In genomic region chr1:153583514-153583913, GRCh38 we compare ENCODE assay signal across 4 cellular contexts. TPM values are rescaled to one million over a fixed set of nuclear protein-coding genes. Genes with fewer than 3 reads are reported as not detected.
"Had no signal": no experiment of that assay in that cellular context is flagged by ENCODE, and none has a peak within 500 bp of the region (broad histone marks: within the 10 kb centered on the region; RNA-seq: fewer than 3 reads in every experiment).

No MANE protein-coding gene starts in this region.

RNA-seq across cellular contexts. Expression of gene S100A2, which starts 17.9 kb away (rescaled TPM):
- total RNA-seq: temporal lobe had no signal

RNA-seq across cellular contexts. Expression of gene S100A14, which starts 32.6 kb away (rescaled TPM):
- total RNA-seq: testis had no signal

RNA-seq across cellular contexts. Expression of gene S100A3, which starts 34.5 kb away (rescaled TPM):
- total RNA-seq: stomach, temporal lobe, testis, urinary bladder had no signal
